ENCODE assay signal across 19 cellular contexts in genomic region chr4:168662297-168662985, GRCh38.
DNase-seq lines count a peak whose midpoint lies in the region; ATAC-seq, FAIRE-seq and TF ChIP-seq lines count a peak whose summit lies in the region.
"Had no signal": no experiment of that assay in that cellular context is flagged by ENCODE, and none has a peak within 500 bp of the region (broad histone marks: within the 10 kb centered on the region; RNA-seq: fewer than 3 reads in every experiment).

No MANE protein-coding gene starts in this region.

- peaks cover 8% of the 10 kb centered on the region for H3K36me3 Mint-ChIP-seq in osteocyte (ENCODE audit: unreplicated experiment)
- H3K36me3 Mint-ChIP-seq in progenitor cell of endocrine pancreas (ENCODE audit: insufficient read depth): no peaks in the 10 kb centered on the region
- H3K36me3 Mint-ChIP-seq: CD8-positive, alpha-beta memory T cell; IgD-negative memory B cell had no signal

- peaks cover 98% of the 10 kb centered on the region for H3K4me1 Mint-ChIP-seq in osteocyte (ENCODE audit: unreplicated experiment)
- H3K4me1 Mint-ChIP-seq in progenitor cell of endocrine pancreas (ENCODE audit: low read depth): peaks cover 5% of the 10 kb centered on the region
- H3K4me1 Mint-ChIP-seq: CD8-positive, alpha-beta memory T cell had no signal

- H3K4me3 ChIP-seq in bronchial epithelial cell (ENCODE audit: low read depth, low read length) (no peak overlapping the region), liver (ENCODE audit: low read depth in 1 of 3, low read length in 3 of 3) (no peak overlapping the region)
- H3K4me3 ChIP-seq: BLaER1 treated with 17β-estradiol and CSF1 and Interleukin-3, amounts not matched to agents 10 nM and 100 nM had no signal

- TF ChIP-seq POLR2A in H54 (IDR thresholded peaks at IDR 0.05; ENCODE audit: low read depth, low read length): no peak

- H3K27ac ChIP-seq in liver (ENCODE audit: low read depth in 1 of 2, low read length in 2 of 2): peak overlapping the region; percentile 43 to 45
- no peak overlapping the region for H3K27ac ChIP-seq in foreskin keratinocyte
- H3K27ac ChIP-seq: BLaER1 treated with 17β-estradiol and CSF1 and Interleukin-3, amounts not matched to agents 10 nM and 100 nM had no signal

- WGBS in liver: 28% methylated on average over 1 of the region's 1 CpG

- H3K9me3 Mint-ChIP-seq in osteocyte (ENCODE audit: unreplicated experiment): no peaks in the 10 kb centered on the region
- H3K9me3 Mint-ChIP-seq in progenitor cell of endocrine pancreas (ENCODE audit: low read depth): no peaks in the 10 kb centered on the region
- H3K9me3 Mint-ChIP-seq: CD8-positive, alpha-beta memory T cell; IgD-negative memory B cell had no signal

- TF ChIP-seq RAD21 in liver (IDR thresholded peaks at IDR 0.05): peak; percentile 5 to 23

- H3K4me1 ChIP-seq in liver (ENCODE audit: control insufficient read depth in 4 of 4, insufficient read depth in 4 of 4, low read length in 3 of 4) (peaks cover 4 to 16% (median 13%) of the 10 kb centered on the region in 4 donors), foreskin keratinocyte (peaks cover 14% of the 10 kb centered on the region)

- no peaks in the 10 kb centered on the region for H3K9me3 ChIP-seq in liver (ENCODE audit: control insufficient read depth in 4 of 4, low read length in 3 of 4)
- H3K9me3 ChIP-seq: BLaER1 treated with 17β-estradiol and CSF1 and Interleukin-3, amounts not matched to agents 10 nM and 100 nM had no signal

- TF ChIP-seq CTCF in bronchial epithelial cell (IDR thresholded peaks at IDR 0.05; ENCODE audit: insufficient read depth, low read length, severe bottlenecking): no peak
- no peak for TF ChIP-seq CTCF in liver (IDR thresholded peaks at IDR 0.05; ENCODE audit: low read depth, low read length, missing input control)
- no peak for TF ChIP-seq CTCF in osteocyte (IDR thresholded peaks at IDR 0.05)
- TF ChIP-seq CTCF in progenitor cell of endocrine pancreas (IDR thresholded peaks at IDR 0.05; ENCODE audit: unreplicated experiment): no peak
- no peak for TF ChIP-seq CTCF in foreskin keratinocyte (conservative IDR thresholded peaks at IDR 0.05)

- H3K9ac ChIP-seq in liver (ENCODE audit: low read depth in 1 of 2, low read length in 2 of 2): no peak overlapping the region
- H3K9ac ChIP-seq: BLaER1 treated with 17β-estradiol and CSF1 and Interleukin-3, amounts not matched to agents 10 nM and 100 nM had no signal

- no peaks in the 10 kb centered on the region for H3K36me3 ChIP-seq in bronchial epithelial cell (ENCODE audit: control insufficient read depth, insufficient read depth, low read length)
- no peaks in the 10 kb centered on the region for H3K36me3 ChIP-seq in liver (ENCODE audit: control insufficient read depth in 4 of 4, insufficient read depth in 3 of 4, low read depth in 1 of 4, low read length in 3 of 4)
- H3K36me3 ChIP-seq: BLaER1 treated with 17β-estradiol and CSF1 and Interleukin-3, amounts not matched to agents 10 nM and 100 nM had no signal

- H3K27me3 Mint-ChIP-seq in osteocyte (ENCODE audit: unreplicated experiment): no peaks in the 10 kb centered on the region
- H3K27me3 Mint-ChIP-seq in progenitor cell of endocrine pancreas: no peaks in the 10 kb centered on the region
- H3K27me3 Mint-ChIP-seq: IgD-negative memory B cell had no signal

- DNase-seq in H54 (ENCODE audit: insufficient read length, low spot score): no peak
- no peak for DNase-seq in bronchial epithelial cell (ENCODE audit: low read depth)
- DNase-seq in osteocyte (ENCODE audit: extremely low spot score, unreplicated experiment): no peak
- no peak for DNase-seq in progenitor cell of endocrine pancreas (ENCODE audit: low spot score, unreplicated experiment)
- no peak for DNase-seq in foreskin keratinocyte
- DNase-seq in activated effector memory CD4-positive, alpha-beta T cell treated with anti-CD3 and anti-CD28 coated beads, Interleukin-2, amount 50 U/mL, for 16 hours: no peak
- DNase-seq: CD8-positive, alpha-beta memory T cell; DMS79; H7; Kasumi-1; NCI-H1930; NCI-H510A; NCI-H82 had no signal

- H3K27ac Mint-ChIP-seq in osteocyte (ENCODE audit: unreplicated experiment) (peak overlapping the region; percentile 78), progenitor cell of endocrine pancreas (no peak overlapping the region)
- H3K27ac Mint-ChIP-seq: CD8-positive, alpha-beta memory T cell; IgD-negative memory B cell had no signal

- ATAC-seq in GM21423 (IDR thresholded peaks at IDR 0.05; ENCODE audit: unreplicated experiment): no peak
- ATAC-seq in foreskin keratinocyte: no peak

- no peak overlapping the region for H3K4me3 Mint-ChIP-seq in osteocyte (ENCODE audit: unreplicated experiment)
- H3K4me3 Mint-ChIP-seq in progenitor cell of endocrine pancreas (ENCODE audit: low read depth): no peak overlapping the region
- H3K4me3 Mint-ChIP-seq: CD8-positive, alpha-beta memory T cell; IgD-negative memory B cell had no signal

- H3K27me3 ChIP-seq in bronchial epithelial cell (ENCODE audit: control insufficient read depth, insufficient read depth, low read length) (no peaks in the 10 kb centered on the region), liver (ENCODE audit: control insufficient read depth in 4 of 4, insufficient read depth in 4 of 4, low read length in 3 of 4) (no peaks in the 10 kb centered on the region), foreskin keratinocyte (no peaks in the 10 kb centered on the region)
- H3K27me3 ChIP-seq: BLaER1 treated with 17β-estradiol and CSF1 and Interleukin-3, amounts not matched to agents 10 nM and 100 nM had no signal

- peak; percentile 36 for FAIRE-seq in H54 (lab: Jason Lieb, UNC)
- peak; percentile 72 for FAIRE-seq in bronchial epithelial cell (lab: Jason Lieb, UNC)
- FAIRE-seq: A204.1, D721Med had no signal

TF ChIP-seq in liver, 16 proteins besides CTCF, POLR2A, EP300 and RAD21:
- TF ChIP-seq YY1 (IDR thresholded peaks at IDR 0.05) (peak; percentile 49), HNF4G (IDR thresholded peaks at IDR 0.05) (peak; percentile 37), RXRA (IDR thresholded peaks at IDR 0.05) (peak; percentile 37 to 59), FOXA2 (IDR thresholded peaks at IDR 0.05) (peak; percentile 37), ZBTB33 (IDR thresholded peaks at IDR 0.05) (no peak), JUND (IDR thresholded peaks at IDR 0.05) (peak in 1 of 2 donors; percentile 50), GABPA (IDR thresholded peaks at IDR 0.05 in 1 of 2, conservative IDR thresholded peaks at IDR 0.05 in 1 of 2) (no peak), MAX (IDR thresholded peaks at IDR 0.05) (no peak), FOXA1 (IDR thresholded peaks at IDR 0.05) (no peak), HNF4A (conservative IDR thresholded peaks at IDR 0.05) (peak; percentile 81 to 83), REST (IDR thresholded peaks at IDR 0.05) (no peak), TAF1 (conservative IDR thresholded peaks at IDR 0.05) (no peak), EGR1 (IDR thresholded peaks at IDR 0.05; ENCODE audit: low read depth in 2 of 2) (no peak), SP1 (IDR thresholded peaks at IDR 0.05) (peak; percentile 34), NR2F2 (IDR thresholded peaks at IDR 0.05) (no peak)
- TF ChIP-seq, protein P1, sequence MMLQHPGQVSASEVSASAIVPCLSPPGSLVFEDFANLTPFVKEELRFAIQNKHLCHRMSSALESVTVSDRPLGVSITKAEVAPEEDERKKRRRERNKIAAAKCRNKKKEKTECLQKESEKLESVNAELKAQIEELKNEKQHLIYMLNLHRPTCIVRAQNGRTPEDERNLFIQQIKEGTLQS (IDR thresholded peaks at IDR 0.05): no peak
